1 cellular context compared by ENCODE assay signal in genomic region chr2:233983445-233983844, GRCh38.
TF ChIP-seq lines count a peak whose summit lies in the region.

No MANE protein-coding gene starts in this region.

TF ChIP-seq in A549, 52 proteins besides CTCF, POLR2A, EP300 and RAD21 (continued from another document):
- TF ChIP-seq ELK1 (IDR thresholded peaks at IDR 0.05; ENCODE audit: low read depth, low read length), result no peak
- TF ChIP-seq JUN (IDR thresholded peaks at IDR 0.05), result no peak
- no peak for TF ChIP-seq FOSB (CRISPR knock-in tag; IDR thresholded peaks at IDR 0.05)
